1 cellular context compared by ENCODE assay signal in genomic region chr1:17244826-17245740, GRCh38.
TF ChIP-seq lines count a peak whose summit lies in the region.

No MANE protein-coding gene starts in this region.

TF ChIP-seq in HEK293, 187 proteins besides CTCF, POLR2A, EP300 and RAD21 (continued from another document):
- TF ChIP-seq PATZ1 (tag by site-specific recombination; IDR thresholded peaks at IDR 0.05) (peak; percentile 53; the same call in 1 of the 2 replicates), ZNF600 (tag by site-specific recombination; IDR thresholded peaks at IDR 0.05) (peak; percentile 47), ZFHX2 (tag by site-specific recombination; conservative IDR thresholded peaks at IDR 0.05) (0 out of 2 replicates have a peak, but pooled peaks have one; percentile 6), ZBTB48 (tag by site-specific recombination; IDR thresholded peaks at IDR 0.05) (peak; percentile 53; the same call in 1 of the 2 replicates), ZNF366 (tag by site-specific recombination; conservative IDR thresholded peaks at IDR 0.05) (0 out of 2 replicates have a peak, but pooled peaks have one; percentile 38), OSR2 (tag by site-specific recombination; IDR thresholded peaks at IDR 0.05) (peak; percentile 56), PRDM10 (tag by site-specific recombination; IDR thresholded peaks at IDR 0.05) (0 out of 2 replicates have a peak, but pooled peaks have one; percentile 22), ZNF48 (tag by site-specific recombination; IDR thresholded peaks at IDR 0.05) (no peak), ZNF548 (tag by site-specific recombination; IDR thresholded peaks at IDR 0.05) (no peak), ZNF701 (tag by site-specific recombination; IDR thresholded peaks at IDR 0.05) (no peak), GLIS1 (tag by site-specific recombination; IDR thresholded peaks at IDR 0.05) (peak; percentile 62), ZIC2 (tag by site-specific recombination; IDR thresholded peaks at IDR 0.05) (peak; percentile 94), TRIM28 (IDR thresholded peaks at IDR 0.05; ENCODE audit: borderline replicate concordance, low read length) (no peak), KLF17 (tag by site-specific recombination; IDR thresholded peaks at IDR 0.05) (peak; percentile 36; the same call in 1 of the 2 replicates), ZBTB8A (tag by site-specific recombination; IDR thresholded peaks at IDR 0.05) (0 out of 2 replicates have a peak, but pooled peaks have one; percentile 27), ZNF350 (tag by site-specific recombination; IDR thresholded peaks at IDR 0.05) (no peak)
